26 cellular contexts compared by ENCODE assay signal in genomic region chr1:186843931-186844330, GRCh38. TPM values are rescaled to one million over a fixed set of nuclear protein-coding genes. Genes with fewer than 3 reads are reported as not detected.
DNase-seq lines count a peak whose midpoint lies in the region; ATAC-seq and TF ChIP-seq lines count a peak whose summit lies in the region.
"Had no signal": no experiment of that assay in that cellular context is flagged by ENCODE, and none has a peak within 500 bp of the region (broad histone marks: within the 10 kb centered on the region; RNA-seq: fewer than 3 reads in every experiment).

No MANE protein-coding gene starts in this region.

- H3K9me3 Mint-ChIP-seq in activated CD4-positive, alpha-beta T cell treated with anti-CD3 and anti-CD28 coated beads, Interleukin-2, amount 10 ng/mL, durations not matched to agents 24 days and 14 days, result no peaks in the 10 kb centered on the region
- H3K9me3 Mint-ChIP-seq in activated CD8-positive, alpha-beta T cell treated with anti-CD3 and anti-CD28 coated beads, Interleukin-2, amount 10 ng/mL, durations not matched to agents 7 days and 5 days (ENCODE audit: insufficient read depth), result no peaks in the 10 kb centered on the region
- H3K9me3 Mint-ChIP-seq: CD14-positive monocyte had no signal

- H3K4me1 ChIP-seq in A673 (ENCODE audit: insufficient read depth, low read length, poor library complexity, severe bottlenecking) (peaks cover 85% of the 10 kb centered on the region), Loucy (ENCODE audit: insufficient read depth, low read length, poor library complexity, severe bottlenecking) (peaks cover 22% of the 10 kb centered on the region)
- H3K4me1 ChIP-seq: BE2C, BLaER1 had no signal

- no peaks in the 10 kb centered on the region for H4K20me1 ChIP-seq in Loucy (ENCODE audit: insufficient read depth, low read length, poor library complexity, severe bottlenecking)
- H4K20me1 ChIP-seq: BLaER1 had no signal

- H3K4me3 Mint-ChIP-seq in activated CD4-positive, alpha-beta T cell treated with anti-CD3 and anti-CD28 coated beads, Interleukin-2, amount 10 ng/mL, durations not matched to agents 24 days and 14 days, result no peak overlapping the region
- H3K4me3 Mint-ChIP-seq in activated CD8-positive, alpha-beta T cell treated with anti-CD3 and anti-CD28 coated beads, Interleukin-2, amount 10 ng/mL, durations not matched to agents 7 days and 5 days, result no peak overlapping the region
- H3K4me3 Mint-ChIP-seq: CD14-positive monocyte; CD4-positive, alpha-beta memory T cell; CD4-positive, CD25-positive, alpha-beta regulatory T cell; CD8-positive, alpha-beta memory T cell had no signal

- no peak for TF ChIP-seq CTCF in A673 (conservative IDR thresholded peaks at IDR 0.05; ENCODE audit: low read depth, low read length)
- TF ChIP-seq CTCF in Loucy (conservative IDR thresholded peaks at IDR 0.05; ENCODE audit: low read length), result no peak

- POLR2A ChIA-PET in A673 (lab: Charles Lee; ENCODE audit: low non-redundant PET), result no interaction called here
- POLR2A ChIA-PET in activated CD8-positive, alpha-beta T cell treated with anti-CD3 and anti-CD28 coated beads, Interleukin-2, amount 10 ng/mL, durations not matched to agents 7 days and 5 days (lab: Charles Lee), result no interaction called here

- H3K79me2 ChIP-seq in Loucy (ENCODE audit: insufficient read depth, low read length), result no peaks in the 10 kb centered on the region

- no peak overlapping the region for H2AFZ ChIP-seq in Loucy (ENCODE audit: low read length)

- no peaks in the 10 kb centered on the region for H3K4me1 Mint-ChIP-seq in activated CD4-positive, alpha-beta T cell treated with anti-CD3 and anti-CD28 coated beads, Interleukin-2, amount 10 ng/mL, durations not matched to agents 24 days and 14 days
- no peaks in the 10 kb centered on the region for H3K4me1 Mint-ChIP-seq in activated CD8-positive, alpha-beta T cell treated with anti-CD3 and anti-CD28 coated beads, Interleukin-2, amount 10 ng/mL, durations not matched to agents 7 days and 5 days (ENCODE audit: low read depth)
- H3K4me1 Mint-ChIP-seq: CD4-positive, alpha-beta memory T cell; CD4-positive, CD25-positive, alpha-beta regulatory T cell; CD8-positive, alpha-beta memory T cell had no signal

- no peak for ATAC-seq in activated CD8-positive, alpha-beta T cell treated with anti-CD3 and anti-CD28 coated beads, Interleukin-2, amount 10 ng/mL, durations not matched to agents 7 days and 5 days
- ATAC-seq: A549, GM12878 had no signal

- no peaks in the 10 kb centered on the region for H3K36me3 Mint-ChIP-seq in activated CD4-positive, alpha-beta T cell treated with anti-CD3 and anti-CD28 coated beads, Interleukin-2, amount 10 ng/mL, durations not matched to agents 24 days and 14 days (ENCODE audit: low read depth)
- no peaks in the 10 kb centered on the region for H3K36me3 Mint-ChIP-seq in activated CD8-positive, alpha-beta T cell treated with anti-CD3 and anti-CD28 coated beads, Interleukin-2, amount 10 ng/mL, durations not matched to agents 7 days and 5 days (ENCODE audit: low read depth)
- H3K36me3 Mint-ChIP-seq: CD4-positive, alpha-beta memory T cell; CD4-positive, CD25-positive, alpha-beta regulatory T cell; CD8-positive, alpha-beta memory T cell had no signal

- no peaks in the 10 kb centered on the region for H3K9me2 ChIP-seq in Loucy (replicated peaks; ENCODE audit: low read depth, low read length)

- H3K9ac ChIP-seq in Loucy (ENCODE audit: low read depth, low read length, poor library complexity, severe bottlenecking), result no peak overlapping the region
- H3K9ac ChIP-seq: BLaER1 had no signal

- no peaks in the 10 kb centered on the region for H3K9me3 ChIP-seq in A673 (ENCODE audit: low read depth, low read length, poor library complexity, severe bottlenecking)
- H3K9me3 ChIP-seq in Loucy (ENCODE audit: insufficient read depth, low read depth, low read length), result no peaks in the 10 kb centered on the region
- H3K9me3 ChIP-seq: BE2C, BLaER1 had no signal

- peak overlapping the region; percentile 5 for H3K4me2 ChIP-seq in Loucy (ENCODE audit: low read depth, low read length, poor library complexity, severe bottlenecking)
- H3K4me2 ChIP-seq: A549, BLaER1 had no signal

- DNase-seq in NCI-H526 (lab: John Stamatoyannopoulos, UW), result peak; percentile 57 to 80
- no peak for DNase-seq in NCI-H526 treated with DMSO at 0.1 percent for 48 hours (lab: John Stamatoyannopoulos, UW)
- DNase-seq in A673 (ENCODE audit: low spot score), result peak; percentile 96
- DNase-seq in activated CD4-positive, alpha-beta T cell treated with anti-CD3 and anti-CD28 coated beads, Interleukin-2, amount 10 ng/mL, durations not matched to agents 24 days and 14 days, result no peak
- no peak for DNase-seq in activated CD8-positive, alpha-beta T cell treated with anti-CD3 and anti-CD28 coated beads, Interleukin-2, amount 10 ng/mL, durations not matched to agents 7 days and 5 days
- DNase-seq: ACHN; BE2C; C1 segment of cervical spinal cord; CD4-positive, alpha-beta memory T cell; CD4-positive, CD25-positive, alpha-beta regulatory T cell; CD8-positive, alpha-beta memory T cell; COR-L47; DMS 273 treated with DMSO at 0.1 percent for 48 hours; DMS153; DMS53; DMS79; DND-41; EL; GDM1 had no signal

- H3K27ac Mint-ChIP-seq in activated CD4-positive, alpha-beta T cell treated with anti-CD3 and anti-CD28 coated beads, Interleukin-2, amount 10 ng/mL, durations not matched to agents 24 days and 14 days, result no peak overlapping the region
- no peak overlapping the region for H3K27ac Mint-ChIP-seq in activated CD8-positive, alpha-beta T cell treated with anti-CD3 and anti-CD28 coated beads, Interleukin-2, amount 10 ng/mL, durations not matched to agents 7 days and 5 days
- H3K27ac Mint-ChIP-seq: CD4-positive, alpha-beta memory T cell; CD4-positive, CD25-positive, alpha-beta regulatory T cell; CD8-positive, alpha-beta memory T cell had no signal

- H3K36me3 ChIP-seq in A673 (ENCODE audit: insufficient read depth, low read length, poor library complexity, severe bottlenecking), result no peaks in the 10 kb centered on the region
- H3K36me3 ChIP-seq in Loucy (ENCODE audit: insufficient read depth, low read length), result no peaks in the 10 kb centered on the region
- H3K36me3 ChIP-seq: BE2C, BLaER1 had no signal

- BruUV-seq in A673 (replicated peaks; lab: Mats Ljungman, UMichigan), result no TSS peak

- CTCF ChIA-PET in A673 (lab: Charles Lee), result no interaction called here
- CTCF ChIA-PET in activated CD8-positive, alpha-beta T cell treated with anti-CD3 and anti-CD28 coated beads, Interleukin-2, amount 10 ng/mL, durations not matched to agents 7 days and 5 days (lab: Charles Lee), result interaction anchor here (0.7 to 1.1 kb wide), 2 partner anchors 30 to 33 kb away, joined by 3 read pairs; no protein-coding TSS in a partner anchor

- peaks cover 5% of the 10 kb centered on the region for H3K27me3 Mint-ChIP-seq in activated CD4-positive, alpha-beta T cell treated with anti-CD3 and anti-CD28 coated beads, Interleukin-2, amount 10 ng/mL, durations not matched to agents 24 days and 14 days
- H3K27me3 Mint-ChIP-seq in activated CD8-positive, alpha-beta T cell treated with anti-CD3 and anti-CD28 coated beads, Interleukin-2, amount 10 ng/mL, durations not matched to agents 7 days and 5 days (ENCODE audit: low read depth), result peaks cover 2% of the 10 kb centered on the region
- H3K27me3 Mint-ChIP-seq: CD4-positive, CD25-positive, alpha-beta regulatory T cell; CD8-positive, alpha-beta memory T cell had no signal

- H3F3A ChIP-seq in Loucy (ENCODE audit: low read depth), result no peaks in the 10 kb centered on the region

- intact Hi-C loops in A673 (cut with micrococcal nuclease; ENCODE audit: unreplicated experiment), result loop anchor here (5.0 kb wide), 1 partner anchor 133 kb away; no protein-coding TSS in a partner anchor
- intact Hi-C loops in activated CD4-positive, alpha-beta T cell treated with anti-CD3 and anti-CD28 coated beads, Interleukin-2, amount 10 ng/mL, durations not matched to agents 24 days and 14 days (cut with micrococcal nuclease), result no loop called here

- peak overlapping the region; percentile 91 for H3K27ac ChIP-seq in A673 (ENCODE audit: low read depth, low read length, poor library complexity, severe bottlenecking)
- H3K27ac ChIP-seq: 22Rv1, BLaER1 had no signal

- H3K27me3 ChIP-seq in A673 (replicated peaks; ENCODE audit: insufficient read depth, low read depth, low read length, poor library complexity) (no peaks in the 10 kb centered on the region), Loucy (ENCODE audit: insufficient read depth, low read length, poor library complexity, severe bottlenecking) (no peaks in the 10 kb centered on the region)
- H3K27me3 ChIP-seq: BLaER1 had no signal

- H3K4me3 ChIP-seq in A673 (ENCODE audit: low read depth, low read length, poor library complexity, severe bottlenecking) (no peak overlapping the region), Loucy (ENCODE audit: low read length, poor library complexity, severe bottlenecking) (no peak overlapping the region)
- H3K4me3 ChIP-seq: A549, BLaER1, GM12878 had no signal

RNA-seq across cellular contexts. Expression of gene PLA2G4A, which starts 15.2 kb away (rescaled TPM):
- 34.4 and 36.4 TPM in 2 replicates for total RNA-seq in A673 (2021)
- 0.28 and 0.44 TPM in 2 replicates for total RNA-seq in activated CD4-positive, alpha-beta T cell treated with anti-CD3 and anti-CD28 coated beads, Interleukin-2, amount 10 ng/mL, durations not matched to agents 24 days and 14 days
- not detected for total RNA-seq in activated CD8-positive, alpha-beta T cell treated with anti-CD3 and anti-CD28 coated beads, Interleukin-2, amount 10 ng/mL, durations not matched to agents 7 days and 5 days
- total RNA-seq: CD4-positive, CD25-positive, alpha-beta regulatory T cell; G401 had no signal

Comparison
In these comparisons a context has a peak if more than half of its experiments do, and no peak if none do; other contexts are left out.
1. DNase-seq: peak in NCI-H526 (2 of 2) and A673 (single experiment); none in NCI-H526 treated with DMSO at 0.1 percent for 48 hours (single experiment), activated CD4-positive, alpha-beta T cell treated with anti-CD3 and anti-CD28 coated beads, Interleukin-2, amount 10 ng/mL, durations not matched to agents 24 days and 14 days (single experiment) and activated CD8-positive, alpha-beta T cell treated with anti-CD3 and anti-CD28 coated beads, Interleukin-2, amount 10 ng/mL, durations not matched to agents 7 days and 5 days (single experiment).
2. RNA of gene PLA2G4A, which starts 15.2 kb away (total RNA-seq): 34.4 to 36.4 TPM in A673; 0.28 to 0.44 TPM in activated CD4-positive, alpha-beta T cell treated with anti-CD3 and anti-CD28 coated beads, Interleukin-2, amount 10 ng/mL, durations not matched to agents 24 days and 14 days and not detected in activated CD8-positive, alpha-beta T cell treated with anti-CD3 and anti-CD28 coated beads, Interleukin-2, amount 10 ng/mL, durations not matched to agents 7 days and 5 days; every median in the first group is over 10 times any median in the second.